ENCODE assay signal across 11 cellular contexts in the genomic region with DNA sequence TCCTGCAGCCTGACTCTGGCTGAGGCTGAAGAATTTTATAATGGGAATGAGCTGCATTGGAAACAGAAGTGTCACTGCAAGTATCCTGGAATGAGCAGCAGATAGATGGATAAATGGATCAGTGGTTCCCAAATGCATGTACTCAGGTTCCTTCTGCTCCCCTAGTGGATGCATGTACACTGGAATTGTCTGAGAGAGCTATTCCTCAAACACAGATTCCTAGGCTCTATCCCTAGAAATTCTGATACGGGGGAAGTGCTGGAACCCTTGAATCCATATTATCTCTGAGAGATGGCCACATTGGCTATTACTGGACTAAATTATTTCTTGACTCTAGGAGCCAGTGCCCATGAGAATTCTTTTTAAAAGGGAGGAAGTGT.
DNase-seq lines count a peak whose midpoint lies in the region; ATAC-seq and TF ChIP-seq lines count a peak whose summit lies in the region.
"Had no signal": no experiment of that assay in that cellular context is flagged by ENCODE, and none has a peak within 500 bp of the region (broad histone marks: within the 10 kb centered on the region; RNA-seq: fewer than 3 reads in every experiment).

No MANE protein-coding gene starts in this region.

- no peak overlapping the region for H3K9ac ChIP-seq in mesendoderm (ENCODE audit: low read length)

- H3K9me3 ChIP-seq in KOPT-K1 (ENCODE audit: insufficient read depth, low read length, poor library complexity, severe bottlenecking) = no peaks in the 10 kb centered on the region
- H3K9me3 ChIP-seq: thyroid gland had no signal

- peaks cover 4% of the 10 kb centered on the region for H3K4me1 ChIP-seq in mesendoderm (ENCODE audit: control insufficient read depth, low read depth, low read length)

- H3K79me2 ChIP-seq in mesendoderm (ENCODE audit: control insufficient read depth, insufficient read depth, low read length) = peaks cover 3% of the 10 kb centered on the region

- TF ChIP-seq CTCF in chondrocyte (IDR thresholded peaks at IDR 0.05) (peak; percentile 35), nephron (IDR thresholded peaks at IDR 0.05; ENCODE audit: unreplicated experiment in 3 of 3) (no peak)

- DNase-seq in NCI-H146 (lab: John Stamatoyannopoulos, UW) (peak; percentile 4), NCI-H146 treated with DMSO at 0.1 percent for 48 hours (lab: John Stamatoyannopoulos, UW; ENCODE audit: unreplicated experiment) (no peak), chondrocyte (ENCODE audit: low spot score) (no peak), mesendoderm (no peak), EL (no peak)
- DNase-seq: NCI-H2029, thyroid gland had no signal

- no peak overlapping the region for H4K5ac ChIP-seq in mesendoderm (ENCODE audit: low read length)

- no peak overlapping the region for H3K4me3 Mint-ChIP-seq in chondrocyte (ENCODE audit: unreplicated experiment)
- H3K4me3 Mint-ChIP-seq in nephron = no peak overlapping the region

- no peak overlapping the region for H2BK15ac ChIP-seq in mesendoderm (replicated peaks; ENCODE audit: low read depth)

- no peak overlapping the region for H3K4ac ChIP-seq in mesendoderm (ENCODE audit: low read depth, low read length)

- H2BK120ac ChIP-seq in mesendoderm (ENCODE audit: low read depth, low read length) = no peak overlapping the region

- H3K27ac Mint-ChIP-seq in chondrocyte (ENCODE audit: unreplicated experiment) = no peak overlapping the region
- H3K27ac Mint-ChIP-seq in nephron = peak overlapping the region in 2 of 3 experiments; percentile 29 to 55

- H3K27me3 ChIP-seq in mesendoderm (ENCODE audit: insufficient read depth, low read length, poor library complexity) = no peaks in the 10 kb centered on the region
- H3K27me3 ChIP-seq: thyroid gland had no signal

- no peak overlapping the region for H3K23ac ChIP-seq in mesendoderm (ENCODE audit: low read length)

- peaks cover 2% of the 10 kb centered on the region for H3K36me3 Mint-ChIP-seq in chondrocyte (ENCODE audit: low read depth)
- no peaks in the 10 kb centered on the region for H3K36me3 Mint-ChIP-seq in nephron (ENCODE audit: low read depth)

- peak overlapping the region; percentile 83 for H3K27ac ChIP-seq in KOPT-K1 (ENCODE audit: low read depth, low read length, poor library complexity, severe bottlenecking)
- H3K27ac ChIP-seq in mesendoderm (ENCODE audit: low read depth, low read length) = no peak overlapping the region
- H3K27ac ChIP-seq: thyroid gland had no signal

- no peaks in the 10 kb centered on the region for H3K27me3 Mint-ChIP-seq in chondrocyte (ENCODE audit: low read depth)
- H3K27me3 Mint-ChIP-seq in nephron (ENCODE audit: low read depth) = no peaks in the 10 kb centered on the region

- H3K4me2 ChIP-seq in mesendoderm (ENCODE audit: low read length) = no peak overlapping the region

- no CpG with 5 or more reads among the region's 1 CpG for WGBS in mesendoderm (ENCODE audit: extremely low coverage, insufficient coverage, low lambda C conversion rate)

- no peak overlapping the region for H2BK5ac ChIP-seq in mesendoderm (ENCODE audit: low read length)

- H3K4me1 Mint-ChIP-seq in chondrocyte (ENCODE audit: low read depth) (peaks cover 12% of the 10 kb centered on the region), nephron (peaks cover 78% of the 10 kb centered on the region)

- no peak overlapping the region for H2AK5ac ChIP-seq in mesendoderm (ENCODE audit: low read length)

- no peak for ATAC-seq in GM21717 (IDR thresholded peaks at IDR 0.05; ENCODE audit: unreplicated experiment)

- no peaks in the 10 kb centered on the region for H3K9me3 Mint-ChIP-seq in chondrocyte (ENCODE audit: low read depth)
- no peaks in the 10 kb centered on the region for H3K9me3 Mint-ChIP-seq in nephron

- H4K8ac ChIP-seq in mesendoderm (ENCODE audit: low read depth, low read length) = no peak overlapping the region

- no peak overlapping the region for H3K18ac ChIP-seq in mesendoderm (ENCODE audit: low read length)

- peaks cover 10% of the 10 kb centered on the region for H3K79me1 ChIP-seq in mesendoderm (ENCODE audit: low read length)

- no peak overlapping the region for H3K4me3 ChIP-seq in mesendoderm (ENCODE audit: low read length)
- H3K4me3 ChIP-seq: lung, thyroid gland had no signal

- H3K36me3 ChIP-seq in KOPT-K1 (ENCODE audit: insufficient read depth, low read length) = peaks cover 14% of the 10 kb centered on the region
- no peaks in the 10 kb centered on the region for H3K36me3 ChIP-seq in mesendoderm (ENCODE audit: control insufficient read depth, insufficient read depth, low read length)
- H3K36me3 ChIP-seq: thyroid gland had no signal

- no peak overlapping the region for H3K56ac ChIP-seq in mesendoderm (ENCODE audit: low read length)
